8 cellular contexts compared by ENCODE assay signal in the genomic region with DNA sequence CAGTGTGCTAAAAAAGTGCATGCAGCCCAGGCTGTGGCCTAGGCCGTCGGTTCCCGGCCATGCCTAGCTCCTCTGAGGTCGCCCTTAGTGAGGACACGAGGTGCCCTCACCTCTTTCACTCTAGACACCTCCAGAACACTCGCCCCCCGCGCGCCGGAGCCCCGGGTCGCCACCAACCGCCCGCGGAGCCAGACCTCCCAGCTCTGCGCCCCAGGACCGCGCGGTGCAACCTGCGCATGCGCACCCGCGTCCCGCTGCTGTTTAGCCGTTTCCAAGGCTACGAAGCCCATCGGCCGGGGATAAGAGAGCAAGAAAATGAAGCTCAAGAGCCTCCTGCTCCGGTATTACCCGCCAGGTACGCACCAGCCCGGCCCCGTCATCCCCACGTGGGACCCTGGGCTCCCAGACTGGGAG. TPM values are rescaled to one million over a fixed set of nuclear protein-coding genes. Genes with fewer than 3 reads are reported as not detected.
DNase-seq lines count a peak whose midpoint lies in the region; ATAC-seq, FAIRE-seq and TF ChIP-seq lines count a peak whose summit lies in the region.

A gene with protein sequence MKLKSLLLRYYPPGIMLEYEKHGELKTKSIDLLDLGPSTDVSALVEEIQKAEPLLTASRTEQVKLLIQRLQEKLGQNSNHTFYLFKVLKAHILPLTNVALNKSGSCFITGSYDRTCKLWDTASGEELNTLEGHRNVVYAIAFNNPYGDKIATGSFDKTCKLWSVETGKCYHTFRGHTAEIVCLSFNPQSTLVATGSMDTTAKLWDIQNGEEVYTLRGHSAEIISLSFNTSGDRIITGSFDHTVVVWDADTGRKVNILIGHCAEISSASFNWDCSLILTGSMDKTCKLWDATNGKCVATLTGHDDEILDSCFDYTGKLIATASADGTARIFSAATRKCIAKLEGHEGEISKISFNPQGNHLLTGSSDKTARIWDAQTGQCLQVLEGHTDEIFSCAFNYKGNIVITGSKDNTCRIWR (plus strand): TSS at position 257 of the 414 bp plus-strand sequence. CDS start 59 bp downstream, at position 316.

- TF ChIP-seq POLR2A in right lobe of liver (IDR thresholded peaks at IDR 0.05): no peak
- no peak for TF ChIP-seq POLR2A in H54 (IDR thresholded peaks at IDR 0.05; ENCODE audit: low read depth, low read length)

- WGBS in right lobe of liver (ENCODE audit: insufficient coverage, low coverage, low lambda C conversion rate, missing lambda C conversion rate): no CpG with 5 or more reads among the region's 34 CpGs

- no peaks in the 10 kb centered on the region for H3K36me3 ChIP-seq in duodenal mucosa (ENCODE audit: control insufficient read depth in 1 of 2, insufficient read depth in 2 of 2, low read length in 2 of 2)
- H3K36me3 ChIP-seq in right lobe of liver: no peaks in the 10 kb centered on the region

- no peak within 1 kb of the TSS for H3K27ac ChIP-seq in duodenal mucosa (ENCODE audit: low read depth, low read length)
- H3K27ac ChIP-seq in right lobe of liver: no peak within 1 kb of the TSS

- ATAC-seq in HG03103 (IDR thresholded peaks at IDR 0.05; ENCODE audit: low read depth, unreplicated experiment) (peak; percentile 53), right lobe of liver (peak; percentile 59 to 76 (median 64))

- intact Hi-C loops in right lobe of liver (cut with DNase I): no loop called here

- no peak for TF ChIP-seq CTCF in right lobe of liver (IDR thresholded peaks at IDR 0.05)

- H3K27me3 ChIP-seq in duodenal mucosa (ENCODE audit: control insufficient read depth in 1 of 2, insufficient read depth in 2 of 2, low read length in 2 of 2) (no peaks in the 10 kb centered on the region), right lobe of liver (peaks cover 0 to 9% of the 10 kb centered on the region in 2 donors)

- H3K9me3 ChIP-seq in duodenal mucosa (ENCODE audit: control insufficient read depth in 1 of 2, low read length in 2 of 2): no peaks in the 10 kb centered on the region
- no peaks in the 10 kb centered on the region for H3K9me3 ChIP-seq in right lobe of liver

- H3K4me3 ChIP-seq in duodenal mucosa (ENCODE audit: low read depth in 1 of 2, low read length in 2 of 2) (peak within 1 kb of the TSS; percentile 35 to 55), right lobe of liver (peak within 1 kb of the TSS; percentile 14 to 34 (median 26))

- DNase-seq in Daoy (ENCODE audit: low read depth) (peak; percentile 74), right lobe of liver (peak; percentile 52 to 66 (median 56)), NCI-H146 treated with DMSO at 0.1 percent for 48 hours (lab: John Stamatoyannopoulos, UW; ENCODE audit: unreplicated experiment) (no peak), H54 (ENCODE audit: insufficient read length, low spot score) (no peak)
- DNase-seq in activated CD4-positive, alpha-beta T cell treated with anti-CD3 and anti-CD28 coated beads for 4 hours: peak; percentile 22 to 27
- peak; percentile 2 for DNase-seq in stimulated activated CD8-positive, alpha-beta memory T cell treated with anti-CD3 and anti-CD28 coated beads, Interleukin-12 subunit alpha, Interleukin-12 subunit beta, amount 100 ng/mL, for 1 hour (ENCODE audit: low read depth)

- FAIRE-seq in H54 (lab: Jason Lieb, UNC): no peak

- H3K4me1 ChIP-seq in duodenal mucosa (ENCODE audit: control insufficient read depth in 1 of 2, insufficient read depth in 2 of 2, low read length in 2 of 2): peaks cover 0 to 6% of the 10 kb centered on the region in 2 donors
- H3K4me1 ChIP-seq in right lobe of liver: peaks cover 0 to 8% (median 0%) of the 10 kb centered on the region in 4 donors

- peak within 1 kb of the TSS; percentile 29 to 32 for H3K9ac ChIP-seq in duodenal mucosa (ENCODE audit: low read depth in 1 of 2, low read length in 2 of 2)

RNA-seq across cellular contexts. Expression of the gene that starts here (rescaled TPM):
- 0.63 and 5.2 TPM in 2 replicates for total RNA-seq in Daoy (2014; rRNA removed; shearing (Covaris generic))
- not detected for total RNA-seq in right lobe of liver

Comparison
In these comparisons a context has a peak if more than half of its experiments do, and no peak if none do; other contexts are left out.
1. Peak in DNase-seq, ATAC-seq and H3K4me3 ChIP-seq in right lobe of liver; RNA of the gene not detected or under 1 TPM.
2. DNase-seq: peak in Daoy (single experiment), activated CD4-positive, alpha-beta T cell treated with anti-CD3 and anti-CD28 coated beads for 4 hours (2 of 2) and stimulated activated CD8-positive, alpha-beta memory T cell treated with anti-CD3 and anti-CD28 coated beads, Interleukin-12 subunit alpha, Interleukin-12 subunit beta, amount 100 ng/mL, for 1 hour (single experiment); none in NCI-H146 treated with DMSO at 0.1 percent for 48 hours (single experiment) and H54 (single experiment).